In the genomic region with DNA sequence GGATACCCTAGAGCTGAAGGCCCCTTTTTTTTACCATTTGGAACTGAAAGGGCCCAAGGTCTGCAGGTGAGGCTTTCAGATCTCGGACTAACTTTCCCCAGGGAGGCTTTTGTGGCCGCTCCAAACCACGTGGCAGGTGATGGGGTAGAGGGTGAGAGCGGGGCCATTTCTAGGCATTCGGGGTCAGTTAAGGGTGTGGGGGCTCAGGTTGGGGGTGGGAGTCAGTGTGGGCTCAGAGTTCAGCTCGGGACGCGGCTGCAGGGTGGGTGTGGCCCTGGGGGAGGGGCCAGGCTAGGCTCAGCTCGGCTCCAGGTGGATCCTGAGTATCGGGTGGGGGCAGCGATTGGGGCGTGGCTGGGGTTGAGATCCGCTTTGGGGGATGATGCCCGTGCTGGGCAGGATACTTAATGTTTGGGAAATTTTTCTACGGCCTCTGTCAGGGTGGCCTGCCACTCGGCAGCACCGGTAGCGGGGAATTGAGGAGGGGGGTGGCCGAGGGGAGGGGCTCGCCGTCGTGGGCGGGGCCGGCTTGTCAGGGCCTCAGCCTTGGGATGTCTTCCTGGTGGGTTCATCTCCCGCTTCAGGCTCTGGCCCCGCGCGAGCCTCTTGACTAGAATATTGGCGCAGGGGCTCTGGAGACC, we compare ENCODE assay signal across 8 cellular contexts. TPM values are rescaled to one million over a fixed set of nuclear protein-coding genes. Genes with fewer than 3 reads are reported as not detected.
A peak's percentile ranks its signal among the peaks of the same experiment; 100 is the strongest.
DNase-seq lines count a peak whose midpoint lies in the region; ATAC-seq, FAIRE-seq and TF ChIP-seq lines count a peak whose summit lies in the region.

No MANE protein-coding gene starts in this region.

- no peak for TF ChIP-seq RAD21 in H1 (IDR thresholded peaks at IDR 0.05 in 1 of 2, conservative IDR thresholded peaks at IDR 0.05 in 1 of 2; ENCODE audit: low read depth in 2 of 2, low read length in 2 of 2)

- no peak overlapping the region; the same call in 1 of the 2 replicates for H3K18ac ChIP-seq in H1 (ENCODE audit: extremely low read depth, low read length)

- no peak overlapping the region for H4K91ac ChIP-seq in H1 (replicated peaks; ENCODE audit: insufficient read length, low read length)

- H3K23ac ChIP-seq in H1 (ENCODE audit: insufficient read length): no peak overlapping the region

- no peak for TF ChIP-seq EP300 in H1 (IDR thresholded peaks at IDR 0.05; ENCODE audit: borderline replicate concordance in 1 of 2, low read depth in 2 of 2, low read length in 2 of 2)

- H3K36me3 ChIP-seq in Peyer's patch: no peaks in the 10 kb centered on the region
- H3K36me3 ChIP-seq in H1 (ENCODE audit: control insufficient read depth in 2 of 4, insufficient read depth in 4 of 4, low read length in 3 of 4): no peaks in the 10 kb centered on the region

- H4K5ac ChIP-seq in H1 (ENCODE audit: insufficient read length, low read depth, low read length): no peak overlapping the region

- WGBS in H1 (ENCODE audit: extremely low coverage in 1 of 2, insufficient coverage in 1 of 2, insufficient read length in 1 of 2, insufficient replicate concordance in 2 of 2, low coverage in 1 of 2, low lambda C conversion rate in 2 of 2, missing lambda C conversion rate in 1 of 2), 2 experiments: 3% methylated on average over 12 of the region's 29 CpGs; no CpG with 5 or more reads in 1 of the 2 experiments

- no peak overlapping the region for H2AK5ac ChIP-seq in H1 (ENCODE audit: low read depth, low read length)

- no peak for TF ChIP-seq CTCF in Peyer's patch (IDR thresholded peaks at IDR 0.05)
- no peak for TF ChIP-seq CTCF in H1 (IDR thresholded peaks at IDR 0.05; ENCODE audit: control extremely low read depth in 1 of 3, insufficient read depth in 1 of 3, low read depth in 1 of 3, low read length in 3 of 3)
- TF ChIP-seq CTCF in neural crest cell (conservative IDR thresholded peaks at IDR 0.05): no peak

- no peak overlapping the region for H3K27ac Mint-ChIP-seq in neural crest cell (ENCODE audit: unreplicated experiment)

- no peak overlapping the region for H2BK20ac ChIP-seq in H1 (ENCODE audit: low read length)

- CTCF ChIA-PET in H1 (lab: Charles Lee; ENCODE audit: partially characterized antibody): interaction anchor here (0.7 to 1.5 kb wide), 7 partner anchors 13 to 159 kb away, joined by 3 to 5 read pairs (median 4); no protein-coding TSS in a partner anchor

- peak overlapping the region; percentile 73 to 80 for H3K4me2 ChIP-seq in H1 (ENCODE audit: insufficient read depth in 1 of 2, low read depth in 2 of 2, low read length in 2 of 2)

- H2BK15ac ChIP-seq in H1 (ENCODE audit: low read length): no peak overlapping the region

- H2BK120ac ChIP-seq in H1 (replicated peaks; ENCODE audit: low read depth, low read length): no peak overlapping the region

- H2BK5ac ChIP-seq in H1 (ENCODE audit: low read depth, low read length): no peak overlapping the region

- H3K4me3 ChIP-seq in Peyer's patch (peak overlapping the region; percentile 71 to 95 (median 79)), H1 (ENCODE audit: extremely low read depth in 1 of 4, insufficient read depth in 2 of 4, low read depth in 3 of 4, low read length in 4 of 4) (peak overlapping the region; percentile 57 to 83 (median 71))

- peaks cover 13 to 47% of the 10 kb centered on the region in 2 experiments for H3K79me2 ChIP-seq in H1 (ENCODE audit: control insufficient read depth in 1 of 2, insufficient read depth in 2 of 2, low read length in 2 of 2)

- H3K9ac ChIP-seq in H1 (replicated peaks in 1 of 4; ENCODE audit: extremely low read depth in 1 of 4, low read depth in 3 of 4, low read length in 3 of 4): no peak overlapping the region

- H4K20me1 ChIP-seq in H1 (replicated peaks in 1 of 2; ENCODE audit: control insufficient read depth in 1 of 2, insufficient read depth in 2 of 2, low read length in 2 of 2): peaks cover 27 to 28% of the 10 kb centered on the region in 2 experiments

- no peak overlapping the region for H3K4ac ChIP-seq in H1 (replicated peaks; ENCODE audit: insufficient read length, low read depth, low read length)

- peak overlapping the region; percentile 36; the same call in 1 of the 2 replicates for H4K8ac ChIP-seq in H1 (ENCODE audit: extremely low read depth, insufficient read depth, low read length)

- no peak for TF ChIP-seq POLR2A in Peyer's patch (IDR thresholded peaks at IDR 0.05)
- TF ChIP-seq POLR2A in H1 (IDR thresholded peaks at IDR 0.05; ENCODE audit: control extremely low read depth in 1 of 2, low read depth in 2 of 2, low read length in 2 of 2): no peak

- peaks cover 15% of the 10 kb centered on the region; the same call in 1 of the 2 replicates for H3K23me2 ChIP-seq in H1 (ENCODE audit: low read depth, low read length)

- POLR2A ChIA-PET in H1 (lab: Charles Lee; ENCODE audit: partially characterized antibody): interaction anchor here (0.7 to 1.1 kb wide), 5 partner anchors 23 to 66 kb away, joined by 3 to 7 read pairs (median 3); no protein-coding TSS in a partner anchor

- H2BK12ac ChIP-seq in H1 (ENCODE audit: low read depth, low read length): no peak overlapping the region

- H3K9me3 Mint-ChIP-seq in neural crest cell: no peaks in the 10 kb centered on the region

- H3K14ac ChIP-seq in H1 (ENCODE audit: insufficient read length): no peak overlapping the region

- peak; percentile 9 to 71 (median 69) for DNase-seq in NCI-H1417 (lab: John Stamatoyannopoulos, UW)
- no peak for DNase-seq in NCI-H1417 treated with DMSO at 0.1 percent for 48 hours (lab: John Stamatoyannopoulos, UW)
- peak; percentile 64 to 85 (median 83) for DNase-seq in Peyer's patch
- DNase-seq in H1 (ENCODE audit: low read depth in 1 of 2, low spot score in 2 of 2): peak in 1 of 2 experiments; percentile 73
- no peak for DNase-seq in neural crest cell (ENCODE audit: low read depth, low spot score)
- DNase-seq in Kasumi-1 (lab: John Stamatoyannopoulos, UW): no peak

- no peak overlapping the region for H2AFZ ChIP-seq in H1 (ENCODE audit: low read length)

- H3K79me1 ChIP-seq in H1 (ENCODE audit: low read depth, low read length): peaks cover 16% of the 10 kb centered on the region

- ATAC-seq in HG03469 (IDR thresholded peaks at IDR 0.05; ENCODE audit: unreplicated experiment) (no peak), GM19395 (IDR thresholded peaks at IDR 0.05; ENCODE audit: unreplicated experiment) (no peak)

- H3K9me3 ChIP-seq in Peyer's patch (no peaks in the 10 kb centered on the region), H1 (ENCODE audit: insufficient read depth in 2 of 2, low read depth in 1 of 2, low read length in 1 of 2) (no peaks in the 10 kb centered on the region)

- H3K4me1 Mint-ChIP-seq in neural crest cell: peaks cover 45% of the 10 kb centered on the region

- H3K27me3 Mint-ChIP-seq in neural crest cell (ENCODE audit: low read depth): peaks cover 12% of the 10 kb centered on the region

- H3K36me3 Mint-ChIP-seq in neural crest cell (ENCODE audit: low read depth): no peaks in the 10 kb centered on the region

- peak overlapping the region; percentile 99 to 100 (median 100) for H3K27ac ChIP-seq in Peyer's patch
- no peak overlapping the region for H3K27ac ChIP-seq in H1 (ENCODE audit: low read depth, low read length)

- H3K27me3 ChIP-seq in Peyer's patch (no peaks in the 10 kb centered on the region), H1 (replicated peaks in 1 of 4; ENCODE audit: control insufficient read depth in 3 of 4, extremely low read depth in 1 of 4, insufficient read depth in 3 of 4, low read length in 3 of 4) (peaks cover 0 to 7% (median 3%) of the 10 kb centered on the region in 4 experiments; a peak in 3 of 7 replicates)

- H3K4me1 ChIP-seq in Peyer's patch: peaks cover 0 to 54% (median 24%) of the 10 kb centered on the region in 4 donors
- peaks cover 3 to 18% (median 10%) of the 10 kb centered on the region in 4 experiments for H3K4me1 ChIP-seq in H1 (replicated peaks in 1 of 4; ENCODE audit: control insufficient read depth in 3 of 4, insufficient read depth in 4 of 4, low read length in 3 of 4)

- FAIRE-seq in H1 (lab: Jason Lieb, UNC): no peak

- peak overlapping the region; percentile 95 for H3K4me3 Mint-ChIP-seq in neural crest cell

- no peak overlapping the region for H3K56ac ChIP-seq in H1 (replicated peaks; ENCODE audit: insufficient read length, low read depth, low read length)

TF ChIP-seq in H1, 55 proteins besides CTCF, POLR2A, EP300 and RAD21:
- TF ChIP-seq SAP30 (IDR thresholded peaks at IDR 0.05; ENCODE audit: insufficient read depth, insufficient replicate concordance, low read length) (peak; percentile 87), SP4 (IDR thresholded peaks at IDR 0.05; ENCODE audit: low read length) (no peak)
- TF ChIP-seq, protein P1, sequence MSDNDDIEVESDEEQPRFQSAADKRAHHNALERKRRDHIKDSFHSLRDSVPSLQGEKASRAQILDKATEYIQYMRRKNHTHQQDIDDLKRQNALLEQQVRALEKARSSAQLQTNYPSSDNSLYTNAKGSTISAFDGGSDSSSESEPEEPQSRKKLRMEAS (IDR thresholded peaks at IDR 0.05): peak; percentile 78

RNA-seq across cellular contexts. Expression of a gene that starts 2.5 kb away (rescaled TPM):
- 10 to 100 TPM; 51.2 to 80.4 (median 75.6) TPM for total RNA-seq in Peyer's patch
- 32.4 and 33.4 TPM in 2 replicates for total RNA-seq in H1 (2021; fragmentation: NEBNext Ultra II Directional; extraction: Animal tissue kit (Norgen Biotek cat#: 25700))
- 15.7 and 18.3 TPM in 2 replicates for polyA plus RNA-seq in H1 (2011; rRNA removed)
- polyA plus RNA-seq in H1 (2011; cell fraction: cytosol; rRNA removed): 16.2 TPM
- polyA plus RNA-seq in H1 (2011; cell fraction: nucleus; rRNA removed): 17.3 TPM
- 21.5 to 39.3 TPM (median 24.4 TPM) in 4 replicates for polyA plus RNA-seq in H1 (2012, experiment 1 of 2)
- 13.0 TPM for polyA plus RNA-seq in H1 (2012, experiment 2 of 2)
- polyA plus RNA-seq in H1 (2013, experiment 1 of 2): 34.5 TPM
- polyA plus RNA-seq in H1 (2013, experiment 2 of 2): 37.8 TPM
- 15.4 and 21.4 TPM in 2 replicates for polyA minus RNA-seq in H1 (2011; rRNA and poly(A)+ RNA removed)
- 21.7 TPM for polyA minus RNA-seq in H1 (2011; cell fraction: cytosol; rRNA and poly(A)+ RNA removed)
- polyA minus RNA-seq in H1 (2011; cell fraction: nucleus; rRNA and poly(A)+ RNA removed): 10.9 TPM
- 43.3 and 44.6 TPM in 2 replicates for total RNA-seq in neural crest cell

Comparison
In these comparisons a context has a peak if more than half of its experiments do, and no peak if none do; other contexts are left out.
1. DNase-seq: peak in NCI-H1417 (3 of 3) and Peyer's patch (3 of 3); none in NCI-H1417 treated with DMSO at 0.1 percent for 48 hours (single experiment), neural crest cell (single experiment) and Kasumi-1 (0 of 2).